Comparison of ENCODE assay signal across 1 cellular context in the genomic region with DNA sequence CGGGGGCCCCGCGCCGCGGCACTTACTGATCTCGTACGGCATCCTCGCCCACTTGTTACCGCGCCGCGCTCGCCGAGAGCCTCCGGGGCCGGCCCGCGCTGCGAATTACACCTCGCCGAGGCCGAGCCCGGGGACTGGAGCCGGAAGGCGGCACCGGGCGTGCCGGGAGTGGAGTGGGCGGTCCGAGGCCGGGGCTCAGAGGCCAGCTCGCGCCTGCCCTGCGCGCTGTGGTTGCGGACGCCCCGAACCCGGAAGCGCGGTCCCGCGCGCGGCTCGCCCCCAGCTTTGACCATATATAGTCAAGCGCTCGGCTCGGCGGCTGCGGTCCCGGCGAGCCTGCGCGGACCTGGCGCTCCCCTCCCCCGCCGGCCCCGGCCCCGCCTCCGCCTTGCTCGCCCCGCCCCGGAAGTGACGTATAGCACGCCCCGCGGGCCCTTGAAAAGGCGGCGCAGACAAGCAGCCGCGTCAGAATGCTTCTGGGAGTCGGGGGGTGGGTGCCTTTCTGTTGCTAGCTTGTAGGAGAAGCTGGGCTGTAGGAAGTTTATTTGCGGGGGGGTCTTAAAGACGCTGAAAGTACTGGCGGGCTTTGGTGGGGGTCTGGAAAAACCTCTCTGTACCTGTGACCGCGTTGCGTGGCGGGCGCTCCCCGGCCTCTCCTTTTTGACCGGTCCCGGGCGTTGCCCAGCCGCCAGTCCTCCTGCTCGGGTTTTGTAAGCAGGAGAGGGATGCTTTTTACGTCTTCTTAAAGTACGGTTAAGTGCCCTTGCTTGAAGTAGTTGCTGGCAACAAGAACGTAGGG.
TF ChIP-seq lines count a peak whose summit lies in the region.

A gene with protein sequence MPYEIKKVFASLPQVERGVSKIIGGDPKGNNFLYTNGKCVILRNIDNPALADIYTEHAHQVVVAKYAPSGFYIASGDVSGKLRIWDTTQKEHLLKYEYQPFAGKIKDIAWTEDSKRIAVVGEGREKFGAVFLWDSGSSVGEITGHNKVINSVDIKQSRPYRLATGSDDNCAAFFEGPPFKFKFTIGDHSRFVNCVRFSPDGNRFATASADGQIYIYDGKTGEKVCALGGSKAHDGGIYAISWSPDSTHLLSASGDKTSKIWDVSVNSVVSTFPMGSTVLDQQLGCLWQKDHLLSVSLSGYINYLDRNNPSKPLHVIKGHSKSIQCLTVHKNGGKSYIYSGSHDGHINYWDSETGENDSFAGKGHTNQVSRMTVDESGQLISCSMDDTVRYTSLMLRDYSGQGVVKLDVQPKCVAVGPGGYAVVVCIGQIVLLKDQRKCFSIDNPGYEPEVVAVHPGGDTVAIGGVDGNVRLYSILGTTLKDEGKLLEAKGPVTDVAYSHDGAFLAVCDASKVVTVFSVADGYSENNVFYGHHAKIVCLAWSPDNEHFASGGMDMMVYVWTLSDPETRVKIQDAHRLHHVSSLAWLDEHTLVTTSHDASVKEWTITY (minus strand): TSS at position 175 of the 799 bp plus-strand sequence. CDS start 133 bp downstream, at position 42.

TF ChIP-seq in HepG2, 621 proteins besides CTCF, POLR2A, EP300 and RAD21 (continued from another document and continues in another):
- TF ChIP-seq HNRNPLL (IDR thresholded peaks at IDR 0.05; ENCODE audit: low read depth, low read length, poor library complexity, severe bottlenecking) = peak; percentile 38
- no peak for TF ChIP-seq ZHX2 (IDR thresholded peaks at IDR 0.05; ENCODE audit: low read depth)
- TF ChIP-seq ZHX2 (CRISPR knock-in tag; IDR thresholded peaks at IDR 0.05; ENCODE audit: borderline replicate concordance) = no peak
- TF ChIP-seq POLR2G (IDR thresholded peaks at IDR 0.05; ENCODE audit: low read depth, low read length) = peak; percentile 99
- TF ChIP-seq ELF3 (CRISPR knock-in tag; IDR thresholded peaks at IDR 0.05) = peak; percentile 83
- 0 out of 2 replicates have a peak, but pooled peaks have one; percentile 22 for TF ChIP-seq ZNF331 (CRISPR knock-in tag; IDR thresholded peaks at IDR 0.05)
- 0 out of 2 replicates have a peak, but pooled peaks have one; percentile 45 for TF ChIP-seq SMAD1 (CRISPR knock-in tag; IDR thresholded peaks at IDR 0.05; ENCODE audit: borderline replicate concordance, low read depth)
- TF ChIP-seq ZNF350 (CRISPR knock-in tag; IDR thresholded peaks at IDR 0.05; ENCODE audit: borderline replicate concordance, low read depth) = 0 out of 2 replicates have a peak, but pooled peaks have one; percentile 46
- no peak for TF ChIP-seq ZIK1 (CRISPR knock-in tag; IDR thresholded peaks at IDR 0.05; ENCODE audit: borderline replicate concordance, low read depth)
- no peak for TF ChIP-seq HMGA1 (CRISPR knock-in tag; conservative IDR thresholded peaks at IDR 0.05)
- TF ChIP-seq, protein P1, sequence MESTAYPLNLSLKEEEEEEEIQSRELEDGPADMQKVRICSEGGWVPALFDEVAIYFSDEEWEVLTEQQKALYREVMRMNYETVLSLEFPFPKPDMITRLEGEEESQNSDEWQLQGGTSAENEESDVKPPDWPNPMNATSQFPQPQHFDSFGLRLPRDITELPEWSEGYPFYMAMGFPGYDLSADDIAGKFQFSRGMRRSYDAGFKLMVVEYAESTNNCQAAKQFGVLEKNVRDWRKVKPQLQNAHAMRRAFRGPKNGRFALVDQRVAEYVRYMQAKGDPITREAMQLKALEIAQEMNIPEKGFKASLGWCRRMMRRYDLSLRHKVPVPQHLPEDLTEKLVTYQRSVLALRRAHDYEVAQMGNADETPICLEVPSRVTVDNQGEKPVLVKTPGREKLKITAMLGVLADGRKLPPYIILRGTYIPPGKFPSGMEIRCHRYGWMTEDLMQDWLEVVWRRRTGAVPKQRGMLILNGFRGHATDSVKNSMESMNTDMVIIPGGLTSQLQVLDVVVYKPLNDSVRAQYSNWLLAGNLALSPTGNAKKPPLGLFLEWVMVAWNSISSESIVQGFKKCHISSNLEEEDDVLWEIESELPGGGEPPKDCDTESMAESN (CRISPR knock-in tag; conservative IDR thresholded peaks at IDR 0.05) = peak; percentile 40; the same call in 1 of the 2 replicates
- TF ChIP-seq RBM39 (IDR thresholded peaks at IDR 0.05; ENCODE audit: low read depth, low read length, poor library complexity, severe bottlenecking) = peak; percentile 67
- TF ChIP-seq NFIC (IDR thresholded peaks at IDR 0.05; ENCODE audit: low read length) = 0 out of 2 replicates have a peak, but pooled peaks have one; percentile 35
- no peak for TF ChIP-seq SOX6 (IDR thresholded peaks at IDR 0.05)
- TF ChIP-seq SOX6 (CRISPR knock-in tag; IDR thresholded peaks at IDR 0.05) = peak; percentile 16; the same call in 1 of the 2 replicates
- TF ChIP-seq ZBTB42 (CRISPR knock-in tag; IDR thresholded peaks at IDR 0.05) = peak; percentile 69; the same call in 1 of the 2 replicates
- no peak for TF ChIP-seq ZNF260 (CRISPR knock-in tag; IDR thresholded peaks at IDR 0.05; ENCODE audit: borderline replicate concordance, low read depth)
- peak; percentile 41 for TF ChIP-seq SIN3B (IDR thresholded peaks at IDR 0.05; ENCODE audit: low read length)
- peak; percentile 37; the same call in 1 of the 2 replicates for TF ChIP-seq HOXA3 (CRISPR knock-in tag; IDR thresholded peaks at IDR 0.05)
- no peak for TF ChIP-seq SOX13 (IDR thresholded peaks at IDR 0.05)
- no peak for TF ChIP-seq SOX13 (CRISPR knock-in tag; conservative IDR thresholded peaks at IDR 0.05 in 1 of 2, IDR thresholded peaks at IDR 0.05 in 1 of 2)
- peak; percentile 30; the same call in 1 of the 2 replicates for TF ChIP-seq YEATS4 (CRISPR knock-in tag; IDR thresholded peaks at IDR 0.05; ENCODE audit: borderline replicate concordance)
- no peak for TF ChIP-seq RELA (CRISPR knock-in tag; IDR thresholded peaks at IDR 0.05)
- TF ChIP-seq SALL1 (CRISPR knock-in tag; IDR thresholded peaks at IDR 0.05) = peak; percentile 27
- TF ChIP-seq HMGXB3 (CRISPR knock-in tag; IDR thresholded peaks at IDR 0.05; ENCODE audit: borderline replicate concordance) = 0 out of 2 replicates have a peak, but pooled peaks have one; percentile 22
- no peak for TF ChIP-seq ZNF329 (CRISPR knock-in tag; IDR thresholded peaks at IDR 0.05; ENCODE audit: low read depth)
- TF ChIP-seq, protein P2, sequence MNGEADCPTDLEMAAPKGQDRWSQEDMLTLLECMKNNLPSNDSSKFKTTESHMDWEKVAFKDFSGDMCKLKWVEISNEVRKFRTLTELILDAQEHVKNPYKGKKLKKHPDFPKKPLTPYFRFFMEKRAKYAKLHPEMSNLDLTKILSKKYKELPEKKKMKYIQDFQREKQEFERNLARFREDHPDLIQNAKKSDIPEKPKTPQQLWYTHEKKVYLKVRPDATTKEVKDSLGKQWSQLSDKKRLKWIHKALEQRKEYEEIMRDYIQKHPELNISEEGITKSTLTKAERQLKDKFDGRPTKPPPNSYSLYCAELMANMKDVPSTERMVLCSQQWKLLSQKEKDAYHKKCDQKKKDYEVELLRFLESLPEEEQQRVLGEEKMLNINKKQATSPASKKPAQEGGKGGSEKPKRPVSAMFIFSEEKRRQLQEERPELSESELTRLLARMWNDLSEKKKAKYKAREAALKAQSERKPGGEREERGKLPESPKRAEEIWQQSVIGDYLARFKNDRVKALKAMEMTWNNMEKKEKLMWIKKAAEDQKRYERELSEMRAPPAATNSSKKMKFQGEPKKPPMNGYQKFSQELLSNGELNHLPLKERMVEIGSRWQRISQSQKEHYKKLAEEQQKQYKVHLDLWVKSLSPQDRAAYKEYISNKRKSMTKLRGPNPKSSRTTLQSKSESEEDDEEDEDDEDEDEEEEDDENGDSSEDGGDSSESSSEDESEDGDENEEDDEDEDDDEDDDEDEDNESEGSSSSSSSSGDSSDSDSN (CRISPR knock-in tag; IDR thresholded peaks at IDR 0.05) = no peak
- no peak for TF ChIP-seq CEBPZ (IDR thresholded peaks at IDR 0.05; ENCODE audit: low read length)
- TF ChIP-seq PHF8 (CRISPR knock-in tag; IDR thresholded peaks at IDR 0.05) = peak; percentile 69
- TF ChIP-seq, protein P3, sequence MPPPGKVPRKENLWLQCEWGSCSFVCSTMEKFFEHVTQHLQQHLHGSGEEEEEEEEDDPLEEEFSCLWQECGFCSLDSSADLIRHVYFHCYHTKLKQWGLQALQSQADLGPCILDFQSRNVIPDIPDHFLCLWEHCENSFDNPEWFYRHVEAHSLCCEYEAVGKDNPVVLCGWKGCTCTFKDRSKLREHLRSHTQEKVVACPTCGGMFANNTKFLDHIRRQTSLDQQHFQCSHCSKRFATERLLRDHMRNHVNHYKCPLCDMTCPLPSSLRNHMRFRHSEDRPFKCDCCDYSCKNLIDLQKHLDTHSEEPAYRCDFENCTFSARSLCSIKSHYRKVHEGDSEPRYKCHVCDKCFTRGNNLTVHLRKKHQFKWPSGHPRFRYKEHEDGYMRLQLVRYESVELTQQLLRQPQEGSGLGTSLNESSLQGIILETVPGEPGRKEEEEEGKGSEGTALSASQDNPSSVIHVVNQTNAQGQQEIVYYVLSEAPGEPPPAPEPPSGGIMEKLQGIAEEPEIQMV (CRISPR knock-in tag; IDR thresholded peaks at IDR 0.05; ENCODE audit: low read depth) = peak; percentile 63; the same call in 1 of the 2 replicates
